Comparison of ENCODE assay signal across 14 cellular contexts in genomic region chr2:111618577-111618930, GRCh38.
DNase-seq lines count a peak whose midpoint lies in the region; ATAC-seq, FAIRE-seq and TF ChIP-seq lines count a peak whose summit lies in the region.
"Had no signal": no experiment of that assay in that cellular context is flagged by ENCODE, and none has a peak within 500 bp of the region (broad histone marks: within the 10 kb centered on the region; RNA-seq: fewer than 3 reads in every experiment).

No MANE protein-coding gene starts in this region.

- DNase-seq in DMS79 (lab: John Stamatoyannopoulos, UW) (peak; percentile 41), RCC 7860 (ENCODE audit: low spot score) (peak; percentile 36), heart right ventricle (peak in 1 of 2 donors; percentile 15), posterior vena cava (ENCODE audit: low spot score) (peak; percentile 84), HTR-8/SVneo (ENCODE audit: insufficient read length, low spot score) (no peak)
- DNase-seq in activated naive CD4-positive, alpha-beta T cell treated with anti-CD3 and anti-CD28 coated beads, Interleukin-2, amount 50 U/mL, for 16 hours: no peak
- DNase-seq: activated CD4-positive, alpha-beta T cell treated with anti-CD3 and anti-CD28 coated beads, Interleukin-2, amount 10 ng/mL, durations not matched to agents 7 days and 5 days; CD4-positive, alpha-beta T cell; effector CD4-positive, alpha-beta T cell; NCI-H526; stimulated activated CD4-positive, alpha-beta T cell treated with anti-CD3 and anti-CD28 coated beads, Interleukin-1b, Interleukin-23, amount 100 ng/mL, for 48 hours had no signal

- H3K4me1 ChIP-seq in heart right ventricle: peaks cover 3 to 27% (median 13%) of the 10 kb centered on the region in 9 donors

- H3K27me3 ChIP-seq in heart right ventricle: no peaks in the 10 kb centered on the region

- peak overlapping the region in 4 of 10 donors; percentile 7 to 70 (median 24) for H3K27ac ChIP-seq in heart right ventricle

- TF ChIP-seq CTCF in heart right ventricle (IDR thresholded peaks at IDR 0.05): no peak

- FAIRE-seq in RCC 7860 (lab: Jason Lieb, UNC) (peak; percentile 47), HTR-8/SVneo (lab: Jason Lieb, UNC) (no peak)

- intact Hi-C loops in heart right ventricle (cut with DNase I): loop anchor here in 1 of 10 donors (5.0 kb wide), 1 partner anchor 44 kb away; no protein-coding TSS in a partner anchor
- intact Hi-C loops in posterior vena cava (cut with DNase I): no loop called here

- H3K4me3 ChIP-seq in heart right ventricle: no peak overlapping the region

- no peaks in the 10 kb centered on the region for H3K9me3 ChIP-seq in heart right ventricle

- ATAC-seq in heart right ventricle (peak in 7 of 8 donors; percentile 18 to 58 (median 37)), GM21367 (IDR thresholded peaks at IDR 0.05; ENCODE audit: unreplicated experiment) (no peak), GM18867 (IDR thresholded peaks at IDR 0.05; ENCODE audit: unreplicated experiment) (no peak)
- ATAC-seq: T-cell had no signal

- no peaks in the 10 kb centered on the region for H3K36me3 ChIP-seq in heart right ventricle

- WGBS in heart right ventricle, 2 donors: 54 to 60% methylated on average over 7 of the region's 7 CpGs

Comparison
In these comparisons a context has a peak if more than half of its experiments do, and no peak if none do; other contexts are left out.
1. DNase-seq: peak in DMS79 (single experiment), RCC 7860 (single experiment) and posterior vena cava (single experiment); none in HTR-8/SVneo (single experiment) and activated naive CD4-positive, alpha-beta T cell treated with anti-CD3 and anti-CD28 coated beads, Interleukin-2, amount 50 U/mL, for 16 hours (single experiment).
2. ATAC-seq: peak in heart right ventricle (7 of 8); none in GM21367 (single experiment) and GM18867 (single experiment).